26 cellular contexts compared by ENCODE assay signal in the genomic region with DNA sequence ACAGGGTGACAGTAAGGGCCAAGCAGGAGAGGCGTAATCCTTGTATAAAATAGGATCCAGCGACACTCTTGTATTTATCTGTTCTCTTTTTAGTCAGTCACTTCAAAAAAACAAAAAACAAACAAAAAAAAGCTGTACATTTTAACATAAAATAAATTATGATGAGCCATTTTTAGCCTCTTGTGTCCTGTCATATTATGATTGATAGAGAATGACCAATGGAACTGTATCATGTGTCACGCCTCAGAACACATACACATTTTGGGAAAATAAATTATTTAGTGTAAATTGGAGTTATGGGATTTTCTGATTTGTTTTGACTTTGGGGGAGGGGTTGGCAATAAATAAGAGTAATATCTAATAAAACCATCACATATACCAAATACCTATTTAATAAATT.
"Had no signal": no experiment of that assay in that cellular context is flagged by ENCODE, and none has a peak within 500 bp of the region (broad histone marks: within the 10 kb centered on the region; RNA-seq: fewer than 3 reads in every experiment).

No MANE protein-coding gene starts in this region.

- H3K27me3 ChIP-seq: neural progenitor cell, ovary, right lobe of liver, sigmoid colon, stomach, thyroid gland, tibial nerve, upper lobe of left lung, vagina had no signal

- H3K9me3 ChIP-seq: ovary, psoas muscle, right lobe of liver, sigmoid colon, stomach, thoracic aorta, thyroid gland, tibial nerve, upper lobe of left lung, vagina had no signal

- H3K79me2 ChIP-seq: parathyroid adenoma had no signal

- H3K36me3 ChIP-seq: neural progenitor cell, ovary had no signal

- H3K4me2 ChIP-seq: neural progenitor cell had no signal

- DNase-seq: occipital lobe; ovary; posterior cingulate gyrus; psoas muscle; right cardiac atrium; right lobe of liver; sigmoid colon; small intestine; stimulated activated CD4-positive, alpha-beta T cell treated with anti-CD3 and anti-CD28 coated beads, Interleukin-15, amount 100 ng/mL, for 24 hours; stimulated activated CD4-positive, alpha-beta T cell treated with anti-CD3 and anti-CD28 coated beads, Interleukin-2, amount 100 ng/mL, for 24 hours; stimulated activated CD4-positive, alpha-beta T cell treated with anti-CD3 and anti-CD28 coated beads, Interleukin-2, amount 100 ng/mL, for 48 hours; stimulated activated CD4-positive, alpha-beta T cell treated with anti-CD3 and anti-CD28 coated beads, Interleukin-4, amount 100 ng/mL, for 24 hours; stimulated activated naive B cell treated with anti-CD40 and anti-IgM and Interleukin-4, amounts not matched to agents 10 μg/mL and 1 μg/mL and 100 μg/mL, for 72 hours; stimulated activated naive CD4-positive, alpha-beta T cell treated with Interleukin-2 at 50 U/mL for 16 hours; stomach; thyroid gland; trophoblast cell; upper lobe of left lung had no signal

- H3K4me3 ChIP-seq: neural progenitor cell, ovary, psoas muscle, right lobe of liver, sigmoid colon, stomach, thoracic aorta, thyroid gland, tibial nerve, upper lobe of left lung, vagina had no signal

- H3K4me1 ChIP-seq: neural progenitor cell, parathyroid adenoma, right lobe of liver, thyroid gland, tibial nerve, upper lobe of left lung, vagina had no signal

- H3K9ac ChIP-seq: neural progenitor cell, parathyroid adenoma had no signal

- FAIRE-seq: small intestine, urothelium cell line had no signal

- ATAC-seq: natural killer cell treated with Interleukin-12 subunit alpha and Interleukin-12 subunit beta and Interleukin-15 and Interleukin-18, amount 100 ng/mL, for 72 hours; psoas muscle; right cardiac atrium; right lobe of liver; stimulated activated effector memory CD8-positive, alpha-beta T cell treated with anti-CD3 and anti-CD28 coated beads, Interleukin-12 subunit alpha, Interleukin-12 subunit beta, amount 100 ng/mL, for 72 hours; stimulated activated naive B cell treated with anti-CD40 and anti-IgM and Interleukin-4, amounts not matched to agents 10 μg/mL and 1 μg/mL and 100 μg/mL, for 72 hours had no signal

- H2AFZ ChIP-seq: neural progenitor cell, parathyroid adenoma had no signal

- H3K27ac ChIP-seq: neural progenitor cell, ovary, parathyroid adenoma, psoas muscle, right lobe of liver, sigmoid colon, stomach, thoracic aorta, thyroid gland, tibial nerve, upper lobe of left lung, vagina had no signal
